10 cellular contexts compared by ENCODE assay signal in genomic region chr7:127792528-127793342, GRCh38.
DNase-seq lines count a peak whose midpoint lies in the region; ATAC-seq and TF ChIP-seq lines count a peak whose summit lies in the region.
"Had no signal": no experiment of that assay in that cellular context is flagged by ENCODE, and none has a peak within 500 bp of the region (broad histone marks: within the 10 kb centered on the region; RNA-seq: fewer than 3 reads in every experiment).

No MANE protein-coding gene starts in this region.

- intact Hi-C loops in stomach (cut with DNase I; ENCODE audit: low total_unique reads) = no loop called here

- no peaks in the 10 kb centered on the region for H3K36me3 ChIP-seq in stomach

- no peaks in the 10 kb centered on the region for H3K27me3 Mint-ChIP-seq in activated CD4-positive, alpha-beta memory T cell treated with anti-CD3 and anti-CD28 coated beads, Interleukin-2, amount 10 ng/mL, durations not matched to agents 7 days and 5 days
- H3K27me3 Mint-ChIP-seq: CD4-positive, alpha-beta memory T cell had no signal

- peaks cover 0 to 40% (median 17%) of the 10 kb centered on the region in 4 donors for H3K4me1 ChIP-seq in stomach

- no peak overlapping the region for H3K4me3 Mint-ChIP-seq in activated CD4-positive, alpha-beta memory T cell treated with anti-CD3 and anti-CD28 coated beads, Interleukin-2, amount 10 ng/mL, durations not matched to agents 7 days and 5 days
- H3K4me3 Mint-ChIP-seq: nephron had no signal

- peak in 4 of 7 experiments; percentile 7 to 36 (median 22) for TF ChIP-seq CTCF in stomach (IDR thresholded peaks at IDR 0.05)

- H3K4me1 Mint-ChIP-seq in activated CD4-positive, alpha-beta memory T cell treated with anti-CD3 and anti-CD28 coated beads, Interleukin-2, amount 10 ng/mL, durations not matched to agents 7 days and 5 days = peaks cover 7% of the 10 kb centered on the region

- TF ChIP-seq POLR2A in stomach (IDR thresholded peaks at IDR 0.05) = no peak

- POLR2A ChIA-PET in activated CD4-positive, alpha-beta memory T cell treated with anti-CD3 and anti-CD28 coated beads, Interleukin-2, amount 10 ng/mL, durations not matched to agents 7 days and 5 days (lab: Charles Lee) = no interaction called here

- no peak for TF ChIP-seq EP300 in stomach (IDR thresholded peaks at IDR 0.05)

- H3K4me3 ChIP-seq in stomach = no peak overlapping the region

- H3K27ac Mint-ChIP-seq in activated CD4-positive, alpha-beta memory T cell treated with anti-CD3 and anti-CD28 coated beads, Interleukin-2, amount 10 ng/mL, durations not matched to agents 7 days and 5 days = no peak overlapping the region

- CTCF ChIA-PET in activated CD4-positive, alpha-beta memory T cell treated with anti-CD3 and anti-CD28 coated beads, Interleukin-2, amount 10 ng/mL, durations not matched to agents 7 days and 5 days (lab: Charles Lee) = interaction anchor here (0.6 to 2.7 kb wide), 11 partner anchors 11 to 193 kb away, joined by 3 to 12 read pairs (median 4); no protein-coding TSS in a partner anchor

- no peaks in the 10 kb centered on the region for H3K36me3 Mint-ChIP-seq in activated CD4-positive, alpha-beta memory T cell treated with anti-CD3 and anti-CD28 coated beads, Interleukin-2, amount 10 ng/mL, durations not matched to agents 7 days and 5 days (ENCODE audit: low read depth)

- H3K9me3 Mint-ChIP-seq in activated CD4-positive, alpha-beta memory T cell treated with anti-CD3 and anti-CD28 coated beads, Interleukin-2, amount 10 ng/mL, durations not matched to agents 7 days and 5 days = no peaks in the 10 kb centered on the region
- H3K9me3 Mint-ChIP-seq: CD4-positive, alpha-beta memory T cell; nephron had no signal

- DNase-seq in NCI-H1436 (lab: John Stamatoyannopoulos, UW) = peak; percentile 36
- no peak for DNase-seq in NCI-H1436 treated with DMSO at 0.1 percent for 48 hours (lab: John Stamatoyannopoulos, UW)
- peak; percentile 29 for DNase-seq in M059J (ENCODE audit: low read depth)
- peak; percentile 41 for DNase-seq in activated CD4-positive, alpha-beta memory T cell treated with anti-CD3 and anti-CD28 coated beads, Interleukin-2, amount 10 ng/mL, durations not matched to agents 7 days and 5 days
- DNase-seq in iPS-NIHi7 (ENCODE audit: extremely low spot score) = peak; percentile 74
- DNase-seq in stomach = peak; percentile 40
- DNase-seq in NCI-H187 (lab: John Stamatoyannopoulos, UW) = no peak

- H3K27me3 ChIP-seq in stomach = no peaks in the 10 kb centered on the region

- 51 to 80% (median 60%) methylated on average over 5 of the region's 5 CpGs for whole genome bisulfite sequencing in stomach, 5 donors

- no peak overlapping the region for H3K27ac ChIP-seq in stomach

- H3K9me3 ChIP-seq in stomach = no peaks in the 10 kb centered on the region

- ATAC-seq in GM19463 (IDR thresholded peaks at IDR 0.05; ENCODE audit: unreplicated experiment) = no peak

Comparison
In these comparisons a context has a peak if more than half of its experiments do, and no peak if none do; other contexts are left out.
1. DNase-seq: peak in NCI-H1436 (single experiment), M059J (single experiment), activated CD4-positive, alpha-beta memory T cell treated with anti-CD3 and anti-CD28 coated beads, Interleukin-2, amount 10 ng/mL, durations not matched to agents 7 days and 5 days (single experiment), iPS-NIHi7 (single experiment) and stomach (single experiment); none in NCI-H1436 treated with DMSO at 0.1 percent for 48 hours (single experiment) and NCI-H187 (0 of 2).